In genomic region chr22:33996824-33997223, GRCh38 we compare ENCODE assay signal across 2 cellular contexts.
TF ChIP-seq lines count a peak whose summit lies in the region.

No MANE protein-coding gene starts in this region.

TF ChIP-seq in HepG2, 621 proteins besides CTCF, POLR2A, EP300 and RAD21 (continued from another document and continues in another):
- no peak for TF ChIP-seq ZNF704 (CRISPR knock-in tag; IDR thresholded peaks at IDR 0.05; ENCODE audit: borderline replicate concordance)
- TF ChIP-seq ZNF12 (CRISPR knock-in tag; IDR thresholded peaks at IDR 0.05): no peak
- TF ChIP-seq HNF4A (CRISPR knock-in tag; IDR thresholded peaks at IDR 0.05): peak; percentile 75
- TF ChIP-seq SRSF4 (IDR thresholded peaks at IDR 0.05; ENCODE audit: low read depth, low read length, poor library complexity, severe bottlenecking): no peak
- TF ChIP-seq TP53 (CRISPR knock-in tag; conservative IDR thresholded peaks at IDR 0.05): no peak
- TF ChIP-seq ARID5B (CRISPR knock-in tag; IDR thresholded peaks at IDR 0.05): peak; percentile 58; the same call in 1 of the 2 replicates
- no peak for TF ChIP-seq ZBTB46 (CRISPR knock-in tag; IDR thresholded peaks at IDR 0.05; ENCODE audit: borderline replicate concordance)
- TF ChIP-seq CREB1 (IDR thresholded peaks at IDR 0.05): no peak
- 0 out of 2 replicates have a peak, but pooled peaks have one; percentile 14 for TF ChIP-seq CREB1 (CRISPR knock-in tag; IDR thresholded peaks at IDR 0.05)
- TF ChIP-seq SAP130 (CRISPR knock-in tag; IDR thresholded peaks at IDR 0.05; ENCODE audit: low read depth): peak; percentile 35
- 0 out of 2 replicates have a peak, but pooled peaks have one; percentile 41 for TF ChIP-seq NR2F2 (IDR thresholded peaks at IDR 0.05; ENCODE audit: borderline replicate concordance, low read depth)
- peak; percentile 54; the same call in 1 of the 2 replicates for TF ChIP-seq NR2F6 (IDR thresholded peaks at IDR 0.05)
- TF ChIP-seq NR2F6 (CRISPR knock-in tag; IDR thresholded peaks at IDR 0.05): peak; percentile 52; the same call in 1 of the 2 replicates
- TF ChIP-seq KDM6A (CRISPR knock-in tag; IDR thresholded peaks at IDR 0.05; ENCODE audit: low read depth): 0 out of 2 replicates have a peak, but pooled peaks have one; percentile 41
- TF ChIP-seq RXRB (CRISPR knock-in tag; IDR thresholded peaks at IDR 0.05; ENCODE audit: borderline replicate concordance): peak; percentile 31; the same call in 1 of the 2 replicates
- TF ChIP-seq FOXP4 (CRISPR knock-in tag; IDR thresholded peaks at IDR 0.05): peak; percentile 58; the same call in 1 of the 2 replicates
- no peak for TF ChIP-seq ZNF891 (CRISPR knock-in tag; IDR thresholded peaks at IDR 0.05)
- 0 out of 2 replicates have a peak, but pooled peaks have one; percentile 25 for TF ChIP-seq ZBTB20 (CRISPR knock-in tag; IDR thresholded peaks at IDR 0.05; ENCODE audit: borderline replicate concordance, low read depth)
- TF ChIP-seq HNRNPL (IDR thresholded peaks at IDR 0.05; ENCODE audit: low read depth, low read length): no peak
- TF ChIP-seq SOX13 (IDR thresholded peaks at IDR 0.05): no peak
- peak in 1 of 2 experiments; percentile 28; a peak in 1 of 4 replicates for TF ChIP-seq SOX13 (CRISPR knock-in tag; conservative IDR thresholded peaks at IDR 0.05 in 1 of 2, IDR thresholded peaks at IDR 0.05 in 1 of 2)

TF ChIP-seq in liver, 16 proteins besides CTCF, POLR2A, EP300 and RAD21 (continued from another document):
- peak; percentile 15 for TF ChIP-seq HNF4G (IDR thresholded peaks at IDR 0.05)
- TF ChIP-seq GABPA (IDR thresholded peaks at IDR 0.05 in 1 of 2, conservative IDR thresholded peaks at IDR 0.05 in 1 of 2): no peak
- peak; percentile 33 for TF ChIP-seq ZBTB33 (IDR thresholded peaks at IDR 0.05)
- TF ChIP-seq ATF3 (IDR thresholded peaks at IDR 0.05): no peak
- TF ChIP-seq MAX (IDR thresholded peaks at IDR 0.05): peak; percentile 30
- peak; percentile 26 for TF ChIP-seq YY1 (IDR thresholded peaks at IDR 0.05)
- peak; percentile 69 to 81 for TF ChIP-seq RXRA (IDR thresholded peaks at IDR 0.05)
- TF ChIP-seq FOXA2 (IDR thresholded peaks at IDR 0.05): peak; percentile 60
- TF ChIP-seq JUND (IDR thresholded peaks at IDR 0.05): peak in 1 of 2 donors; percentile 48
